ENCODE assay signal across 31 cellular contexts in genomic region chr22:43330178-43331063, GRCh38. TPM values are rescaled to one million over a fixed set of nuclear protein-coding genes. Genes with fewer than 3 reads are reported as not detected.
"Had no signal": no experiment of that assay in that cellular context is flagged by ENCODE, and none has a peak within 500 bp of the region (broad histone marks: within the 10 kb centered on the region; RNA-seq: fewer than 3 reads in every experiment).

No MANE protein-coding gene starts in this region.

- H3K36me3 ChIP-seq: neutrophil, ovary, thoracic aorta, upper lobe of left lung, WERI-Rb-1 had no signal

- H3K4me1 Mint-ChIP-seq: central memory CD8-positive, alpha-beta T cell; naive thymus-derived CD8-positive, alpha-beta T cell; stimulated activated effector memory CD8-positive, alpha-beta T cell treated with anti-CD3 and anti-CD28 coated beads, Interleukin-12 subunit alpha, Interleukin-12 subunit beta, amount 100 ng/mL, for 72 hours had no signal

- FAIRE-seq: astrocyte, endometrium, frontal cortex, kidney, TTC549 had no signal

- H3K4me3 ChIP-seq: ovary, skin epidermis, thoracic aorta, upper lobe of left lung had no signal

- H3K9me3 ChIP-seq: neutrophil, ovary, thoracic aorta, upper lobe of left lung had no signal

- H3K36me3 Mint-ChIP-seq: activated naive CD4-positive, alpha-beta T cell treated with anti-CD3 and anti-CD28 coated beads, Interleukin-2, amount 10 ng/mL, durations not matched to agents 7 days and 5 days; activated naive CD8-positive, alpha-beta T cell treated with anti-CD3 and anti-CD28 coated beads, Interleukin-2, amount 10 ng/mL, durations not matched to agents 7 days and 5 days; naive thymus-derived CD8-positive, alpha-beta T cell; stimulated activated effector memory CD8-positive, alpha-beta T cell treated with anti-CD3 and anti-CD28 coated beads, Interleukin-12 subunit alpha, Interleukin-12 subunit beta, amount 100 ng/mL, for 72 hours had no signal

- H3K4me3 Mint-ChIP-seq: activated naive CD4-positive, alpha-beta T cell treated with anti-CD3 and anti-CD28 coated beads, Interleukin-2, amount 10 ng/mL, durations not matched to agents 7 days and 5 days; activated naive CD8-positive, alpha-beta T cell treated with anti-CD3 and anti-CD28 coated beads, Interleukin-2, amount 10 ng/mL, durations not matched to agents 7 days and 5 days; central memory CD8-positive, alpha-beta T cell; dendritic cell treated with granulocyte-macrophage colony-stimulating factor and Interleukin-4, amounts not matched to agents 40 ng/mL and 50 ng/mL, for 4 days; naive thymus-derived CD8-positive, alpha-beta T cell; stimulated activated effector memory CD8-positive, alpha-beta T cell treated with anti-CD3 and anti-CD28 coated beads, Interleukin-12 subunit alpha, Interleukin-12 subunit beta, amount 100 ng/mL, for 72 hours; stimulated activated naive CD8-positive, alpha-beta T cell treated with anti-CD3 and anti-CD28 coated beads, Interleukin-15, Interleukin-2, amounts not matched to agents 100 ng/mL and 50 ng/mL, for 24 hours; T-helper 1 cell treated with Interleukin-12 subunit alpha and Interleukin-12 subunit beta and Interleukin-4 antibody, amounts not matched to agents 30 μg/mL and 1 μg/mL, for 36 hours had no signal

- DNase-seq: activated CD4-positive, alpha-beta T cell treated with anti-CD3 and anti-CD28 coated beads for 48 hours; activated CD4-positive, alpha-beta T cell treated with anti-CD3 and anti-CD28 coated beads, Interleukin-2, amount 50 U/mL, for 48 hours; activated CD8-positive, alpha-beta memory T cell treated with anti-CD3 and anti-CD28 coated beads for 24 hours; activated effector memory CD4-positive, alpha-beta T cell treated with Interleukin-2 at 50 U/mL for 16 hours; activated naive CD4-positive, alpha-beta T cell treated with anti-CD3 and anti-CD28 coated beads, Interleukin-2, amount 10 ng/mL, durations not matched to agents 7 days and 5 days; activated naive CD8-positive, alpha-beta T cell treated with anti-CD3 and anti-CD28 coated beads, Interleukin-2, amount 10 ng/mL, durations not matched to agents 7 days and 5 days; effector CD4-positive, alpha-beta T cell; hippocampal formation; kidney; left colon; naive thymus-derived CD8-positive, alpha-beta T cell; ovary; stimulated activated CD4-positive, alpha-beta T cell treated with anti-CD3 and anti-CD28 coated beads, Interleukin-4, amount 100 ng/mL, for 24 hours; SW 1271; T-helper 9 cell; upper lobe of left lung; WERI-Rb-1 had no signal

- H3K27me3 Mint-ChIP-seq: stimulated activated naive CD8-positive, alpha-beta T cell treated with anti-CD3 and anti-CD28 coated beads, Interleukin-15, Interleukin-2, amounts not matched to agents 100 ng/mL and 50 ng/mL, for 24 hours had no signal

- H3K27ac Mint-ChIP-seq: activated naive CD4-positive, alpha-beta T cell treated with anti-CD3 and anti-CD28 coated beads, Interleukin-2, amount 10 ng/mL, durations not matched to agents 7 days and 5 days; activated naive CD8-positive, alpha-beta T cell treated with anti-CD3 and anti-CD28 coated beads, Interleukin-2, amount 10 ng/mL, durations not matched to agents 7 days and 5 days; dendritic cell treated with granulocyte-macrophage colony-stimulating factor and Interleukin-4, amounts not matched to agents 40 ng/mL and 50 ng/mL, for 4 days; naive thymus-derived CD8-positive, alpha-beta T cell; stimulated activated effector memory CD8-positive, alpha-beta T cell treated with anti-CD3 and anti-CD28 coated beads, Interleukin-12 subunit alpha, Interleukin-12 subunit beta, amount 100 ng/mL, for 72 hours; stimulated activated naive CD8-positive, alpha-beta T cell treated with anti-CD3 and anti-CD28 coated beads, Interleukin-15, Interleukin-2, amounts not matched to agents 100 ng/mL and 50 ng/mL, for 24 hours; T-helper 1 cell treated with Interleukin-12 subunit alpha and Interleukin-12 subunit beta and Interleukin-4 antibody, amounts not matched to agents 30 μg/mL and 1 μg/mL, for 36 hours had no signal

- H3K27me3 ChIP-seq: neutrophil, ovary, upper lobe of left lung had no signal

- H3K27ac ChIP-seq: epithelial cell of prostate, neutrophil, ovary, skin epidermis, thoracic aorta, upper lobe of left lung, WERI-Rb-1 had no signal

- ATAC-seq: activated CD4-positive, CD25-positive, alpha-beta regulatory T cell treated with anti-CD3 and anti-CD28 coated beads, Interleukin-2, amount 50 U/mL, for 24 hours; left colon; naive thymus-derived CD8-positive, alpha-beta T cell had no signal

- H3K9me3 Mint-ChIP-seq: activated naive CD4-positive, alpha-beta T cell treated with anti-CD3 and anti-CD28 coated beads, Interleukin-2, amount 10 ng/mL, durations not matched to agents 7 days and 5 days; activated naive CD8-positive, alpha-beta T cell treated with anti-CD3 and anti-CD28 coated beads, Interleukin-2, amount 10 ng/mL, durations not matched to agents 7 days and 5 days; central memory CD8-positive, alpha-beta T cell; dendritic cell treated with granulocyte-macrophage colony-stimulating factor and Interleukin-4, amounts not matched to agents 40 ng/mL and 50 ng/mL, for 4 days; naive thymus-derived CD8-positive, alpha-beta T cell; stimulated activated effector memory CD8-positive, alpha-beta T cell treated with anti-CD3 and anti-CD28 coated beads, Interleukin-12 subunit alpha, Interleukin-12 subunit beta, amount 100 ng/mL, for 72 hours; stimulated activated naive CD8-positive, alpha-beta T cell treated with anti-CD3 and anti-CD28 coated beads, Interleukin-15, Interleukin-2, amounts not matched to agents 100 ng/mL and 50 ng/mL, for 24 hours; T-helper 1 cell treated with Interleukin-12 subunit alpha and Interleukin-12 subunit beta and Interleukin-4 antibody, amounts not matched to agents 30 μg/mL and 1 μg/mL, for 36 hours had no signal

RNA-seq across cellular contexts. Expression of gene SCUBE1, which starts 12.8 kb away (rescaled TPM):
- total RNA-seq: naive thymus-derived CD8-positive, alpha-beta T cell had no signal
- polyA plus RNA-seq: naive thymus-derived CD8-positive, alpha-beta T cell had no signal
